Comparison of ENCODE assay signal across 1 cellular context in the genomic region with DNA sequence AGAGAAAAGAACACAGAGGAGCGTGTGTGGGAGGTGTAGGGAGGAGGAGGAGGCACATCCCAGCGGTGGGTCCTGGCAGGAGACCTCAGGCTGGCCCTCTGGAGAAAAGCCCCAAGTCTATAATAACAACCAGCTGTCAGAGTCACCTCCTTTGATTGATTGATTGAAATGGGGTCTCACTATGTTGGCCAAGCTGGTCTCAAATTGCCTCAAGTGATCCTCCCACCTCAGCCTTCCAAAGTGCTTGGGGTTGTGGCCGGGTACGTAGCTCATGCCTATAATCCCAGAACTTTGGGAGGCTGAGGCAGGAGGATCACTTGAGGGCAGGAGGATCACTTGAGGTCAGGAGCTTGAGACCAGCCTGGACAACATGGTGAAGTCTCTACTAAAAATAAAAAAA.
TF ChIP-seq lines count a peak whose summit lies in the region.

No MANE protein-coding gene starts in this region.

TF ChIP-seq in IMR-90, 13 proteins besides CTCF, POLR2A, EP300 and RAD21:
- TF ChIP-seq, protein P1, sequence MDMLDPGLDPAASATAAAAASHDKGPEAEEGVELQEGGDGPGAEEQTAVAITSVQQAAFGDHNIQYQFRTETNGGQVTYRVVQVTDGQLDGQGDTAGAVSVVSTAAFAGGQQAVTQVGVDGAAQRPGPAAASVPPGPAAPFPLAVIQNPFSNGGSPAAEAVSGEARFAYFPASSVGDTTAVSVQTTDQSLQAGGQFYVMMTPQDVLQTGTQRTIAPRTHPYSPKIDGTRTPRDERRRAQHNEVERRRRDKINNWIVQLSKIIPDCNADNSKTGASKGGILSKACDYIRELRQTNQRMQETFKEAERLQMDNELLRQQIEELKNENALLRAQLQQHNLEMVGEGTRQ (IDR thresholded peaks at IDR 0.05; ENCODE audit: low read depth, low read length): no peak
- TF ChIP-seq CEBPB (IDR thresholded peaks at IDR 0.05; ENCODE audit: low read depth, low read length) (no peak), BHLHE40 (IDR thresholded peaks at IDR 0.05; ENCODE audit: low read depth, low read length) (no peak), SMC3 (IDR thresholded peaks at IDR 0.05; ENCODE audit: low read depth, low read length) (no peak), RFX5 (IDR thresholded peaks at IDR 0.05; ENCODE audit: low read depth, low read length) (no peak), MAFK (IDR thresholded peaks at IDR 0.05; ENCODE audit: low read depth, low read length) (no peak)
